Comparison of ENCODE assay signal across 26 cellular contexts in the genomic region with DNA sequence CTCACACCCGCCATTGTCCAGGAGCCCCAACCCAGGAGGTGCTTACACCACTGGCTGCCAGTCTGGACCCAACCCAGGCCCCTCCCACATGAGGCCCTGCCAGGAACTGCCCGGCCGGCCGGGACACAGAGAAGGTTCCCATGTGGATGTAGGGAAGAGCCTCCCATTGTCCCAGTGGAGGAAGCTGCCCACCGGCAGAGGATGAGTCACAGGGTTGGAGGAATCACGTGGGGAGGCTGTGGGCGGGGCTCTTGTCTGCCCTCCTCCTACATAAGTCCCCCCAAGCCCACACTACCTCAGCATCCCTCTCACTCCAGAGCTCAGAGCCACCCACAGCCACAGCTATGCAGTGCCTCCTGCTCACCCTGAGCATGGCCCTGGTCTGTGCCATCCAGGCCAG. TPM values are rescaled to one million over a fixed set of nuclear protein-coding genes. Genes with fewer than 3 reads are reported as not detected.
"Had no signal": no experiment of that assay in that cellular context is flagged by ENCODE, and none has a peak within 500 bp of the region (broad histone marks: within the 10 kb centered on the region; RNA-seq: fewer than 3 reads in every experiment).

No MANE protein-coding gene starts in this region.

- H3K27me3 ChIP-seq: cardiac muscle cell, thyroid gland had no signal

- H3K4me3 ChIP-seq: cardiac muscle cell, left ventricle myocardium inferior, prostate gland, thyroid gland had no signal

- H3K4me3 Mint-ChIP-seq: activated naive CD8-positive, alpha-beta T cell; effector memory CD8-positive, alpha-beta T cell had no signal

- H3K36me3 ChIP-seq: cardiac muscle cell, left ventricle myocardium inferior, prostate gland, thyroid gland, WERI-Rb-1 had no signal

- DNase-seq: activated CD4-positive, alpha-beta T cell treated with anti-CD3 and anti-CD28 coated beads for 1 hour; activated CD4-positive, alpha-beta T cell treated with anti-CD3 and anti-CD28 coated beads, Interleukin-2, amount 50 U/mL, for 4 hours; activated gamma-delta T cell treated with Interleukin-2 at 50 U/mL for 16 hours; amniotic stem cell; dermis blood vessel endothelial cell; effector memory CD8-positive, alpha-beta T cell; foreskin fibroblast; glutamatergic neuron; left ventricle myocardium inferior; mammary epithelial cell; right cardiac atrium; stimulated activated CD4-positive, alpha-beta T cell treated with anti-CD3 and anti-CD28 coated beads, Interleukin-2, amount 100 ng/mL, for 24 hours; stimulated activated naive CD4-positive, alpha-beta T cell treated with Interleukin-2 at 50 U/mL for 16 hours; thyroid gland; WERI-Rb-1 had no signal

- H3K27ac ChIP-seq: cardiac muscle cell, epithelial cell of prostate, left ventricle myocardium inferior, prostate gland, thyroid gland, WERI-Rb-1 had no signal

- H3K9me3 ChIP-seq: left ventricle myocardium inferior, prostate gland, thyroid gland had no signal

- H3K4me1 ChIP-seq: left ventricle myocardium inferior, prostate gland, thyroid gland had no signal

- H3K27ac Mint-ChIP-seq: activated naive CD8-positive, alpha-beta T cell; effector memory CD8-positive, alpha-beta T cell had no signal

- ATAC-seq: effector memory CD8-positive, alpha-beta T cell had no signal

- H3K9me3 Mint-ChIP-seq: effector memory CD8-positive, alpha-beta T cell had no signal

- H3K36me3 Mint-ChIP-seq: activated naive CD8-positive, alpha-beta T cell had no signal

RNA-seq across cellular contexts. Expression of a gene that starts 26.1 kb away (rescaled TPM):
- total RNA-seq: activated CD8-positive, alpha-beta memory T cell treated with anti-CD3 and anti-CD28 coated beads for 36 hours; cardiac muscle cell; dermis blood vessel endothelial cell; kidney epithelial cell; left ventricle myocardium inferior; mammary epithelial cell; omental fat pad; right cardiac atrium; skeletal muscle tissue; subcutaneous adipose tissue; T-helper 2 cell treated with Interferon-gamma antibody and Interleukin-4, amounts not matched to agents 100 ng/mL and 5 ng/mL, for 36 hours; thyroid gland; urinary bladder had no signal

RNA-seq across cellular contexts. Expression of a gene that starts 41.7 kb away (rescaled TPM):
- total RNA-seq: activated CD8-positive, alpha-beta memory T cell treated with anti-CD3 and anti-CD28 coated beads for 36 hours; cardiac muscle cell; dermis blood vessel endothelial cell; kidney epithelial cell; left ventricle myocardium inferior; mammary epithelial cell; omental fat pad; right cardiac atrium; skeletal muscle tissue; subcutaneous adipose tissue; T-helper 2 cell treated with Interferon-gamma antibody and Interleukin-4, amounts not matched to agents 100 ng/mL and 5 ng/mL, for 36 hours; thyroid gland; urinary bladder had no signal

RNA-seq across cellular contexts. Expression of a gene that starts 51.7 kb away (rescaled TPM):
- total RNA-seq: activated CD8-positive, alpha-beta memory T cell treated with anti-CD3 and anti-CD28 coated beads for 36 hours; cardiac muscle cell; dermis blood vessel endothelial cell; kidney epithelial cell; left ventricle myocardium inferior; mammary epithelial cell; omental fat pad; prostate gland; right cardiac atrium; skeletal muscle tissue; subcutaneous adipose tissue; T-helper 2 cell treated with Interferon-gamma antibody and Interleukin-4, amounts not matched to agents 100 ng/mL and 5 ng/mL, for 36 hours; thyroid gland; urinary bladder had no signal
